ENCODE assay signal across 1 cellular context in genomic region chr14:35296505-35296904, GRCh38.
TF ChIP-seq lines count a peak whose summit lies in the region.

No MANE protein-coding gene starts in this region.

TF ChIP-seq in GM12878, 131 proteins besides CTCF, POLR2A, EP300 and RAD21 (continued from another document):
- TF ChIP-seq E2F8 (IDR thresholded peaks at IDR 0.05; ENCODE audit: low read depth, partially characterized antibody) (no peak), CBX5 (IDR thresholded peaks at IDR 0.05; ENCODE audit: low read depth) (no peak), NR2C2 (IDR thresholded peaks at IDR 0.05; ENCODE audit: borderline replicate concordance, control insufficient read depth, insufficient read length, low read depth) (no peak)
